In genomic region chr1:155326020-155326526, GRCh38 we compare ENCODE assay signal across 12 cellular contexts. TPM values are rescaled to one million over a fixed set of nuclear protein-coding genes. Genes with fewer than 3 reads are reported as not detected.
DNase-seq lines count a peak whose midpoint lies in the region; ATAC-seq and TF ChIP-seq lines count a peak whose summit lies in the region.
"Had no signal": no experiment of that assay in that cellular context is flagged by ENCODE, and none has a peak within 500 bp of the region (broad histone marks: within the 10 kb centered on the region; RNA-seq: fewer than 3 reads in every experiment).

No MANE protein-coding gene starts in this region.

- peaks cover 25% of the 10 kb centered on the region for H3K4me1 ChIP-seq in CD8-positive, alpha-beta T cell (ENCODE audit: insufficient read depth, low read length)

- H3K9me3 Mint-ChIP-seq in CD8-positive, alpha-beta T cell, result no peaks in the 10 kb centered on the region
- no peaks in the 10 kb centered on the region for H3K9me3 Mint-ChIP-seq in brain
- H3K9me3 Mint-ChIP-seq in neural crest cell, result no peaks in the 10 kb centered on the region

- no peaks in the 10 kb centered on the region for H3K27me3 ChIP-seq in CD8-positive, alpha-beta T cell (ENCODE audit: insufficient read depth, low read length)
- H3K27me3 ChIP-seq: sigmoid colon had no signal

- no peak for DNase-seq in CD8-positive, alpha-beta T cell
- DNase-seq in NAMALWA (ENCODE audit: low spot score) (peak; percentile 56), neural crest cell (ENCODE audit: low read depth, low spot score) (no peak), NCI-H82 (lab: John Stamatoyannopoulos, UW) (no peak), DMS153 treated with DMSO at 0.1 percent for 48 hours (lab: John Stamatoyannopoulos, UW; ENCODE audit: unreplicated experiment) (no peak), OCI-M1 (lab: John Stamatoyannopoulos, UW) (no peak)
- DNase-seq: DMS53, NCI-H1417, sigmoid colon had no signal

- H3K27ac ChIP-seq in CD8-positive, alpha-beta T cell (ENCODE audit: low read depth, low read length), result no peak overlapping the region

- ATAC-seq in CD8-positive, alpha-beta T cell, result no peak
- no peak for ATAC-seq in HG03196 (IDR thresholded peaks at IDR 0.05; ENCODE audit: unreplicated experiment)

- intact Hi-C loops in CD8-positive, alpha-beta T cell (cut with DNase I, micrococcal nuclease), result loop anchor here in 1 of 2 experiments (10.0 kb wide), 1 partner anchor 151 kb away; the partner anchor contains the start of genes KRTCAP2 and TRIM46

- no peak overlapping the region for H3K4me3 ChIP-seq in CD8-positive, alpha-beta T cell (ENCODE audit: low read depth, low read length)

- H3K27me3 Mint-ChIP-seq in CD8-positive, alpha-beta T cell (ENCODE audit: low read depth), result no peaks in the 10 kb centered on the region
- H3K27me3 Mint-ChIP-seq in brain (peaks cover 3% of the 10 kb centered on the region), neural crest cell (ENCODE audit: low read depth) (peaks cover 9% of the 10 kb centered on the region)

- peak overlapping the region; percentile 24 for H3K27ac Mint-ChIP-seq in CD8-positive, alpha-beta T cell
- H3K27ac Mint-ChIP-seq in brain (peak overlapping the region; percentile 22 to 91 (median 40)), neural crest cell (ENCODE audit: unreplicated experiment) (peak overlapping the region; percentile 60)

- peaks cover 10% of the 10 kb centered on the region for H3K36me3 ChIP-seq in CD8-positive, alpha-beta T cell (ENCODE audit: insufficient read depth, low read length)

- TF ChIP-seq CTCF in CD8-positive, alpha-beta T cell (IDR thresholded peaks at IDR 0.05), result no peak
- TF ChIP-seq CTCF in brain (conservative IDR thresholded peaks at IDR 0.05) (no peak), neural crest cell (conservative IDR thresholded peaks at IDR 0.05) (no peak)

- H3K9me3 ChIP-seq in CD8-positive, alpha-beta T cell (ENCODE audit: low read length), result no peaks in the 10 kb centered on the region
- H3K9me3 ChIP-seq: sigmoid colon had no signal

- H3K36me3 Mint-ChIP-seq in CD8-positive, alpha-beta T cell, result peaks cover 12% of the 10 kb centered on the region
- H3K36me3 Mint-ChIP-seq in brain (peaks cover 18% of the 10 kb centered on the region), neural crest cell (ENCODE audit: low read depth) (peaks cover 5% of the 10 kb centered on the region)

- H3K4me3 Mint-ChIP-seq in CD8-positive, alpha-beta T cell, result peak overlapping the region; percentile 90
- H3K4me3 Mint-ChIP-seq in brain (peak overlapping the region; percentile 54 to 90 (median 80)), neural crest cell (peak overlapping the region; percentile 89)

- CTCF ChIA-PET in CD8-positive, alpha-beta T cell (lab: Charles Lee), result interaction anchor here (0.7 to 4.9 kb wide), 2 partner anchors 75 to 79 kb away, joined by 3 to 36 read pairs; no protein-coding TSS in a partner anchor

- POLR2A ChIA-PET in CD8-positive, alpha-beta T cell (lab: Charles Lee), result no interaction called here

- peaks cover 21% of the 10 kb centered on the region for H3K4me1 Mint-ChIP-seq in CD8-positive, alpha-beta T cell (ENCODE audit: low read depth)
- peaks cover 26% of the 10 kb centered on the region for H3K4me1 Mint-ChIP-seq in brain
- H3K4me1 Mint-ChIP-seq in neural crest cell, result peaks cover 29% of the 10 kb centered on the region

RNA-seq across cellular contexts. Expression of gene RUSC1, which starts 5.4 kb away (rescaled TPM):
- 1 to 10 TPM; 7.5 to 7.8 TPM for total RNA-seq in CD8-positive, alpha-beta T cell
- 80.5 TPM for polyA plus RNA-seq in brain (ENCODE audit: insufficient read depth, low read depth, low replicate concordance)
- total RNA-seq in neural crest cell, result 55.2 and 56.6 TPM in 2 replicates

RNA-seq across cellular contexts. Expression of gene FDPS, which starts 17.4 kb away (rescaled TPM):
- total RNA-seq in CD8-positive, alpha-beta T cell, result 10 to 100 TPM; 38.2 to 38.7 TPM
- 292 TPM for polyA plus RNA-seq in brain (ENCODE audit: insufficient read depth, low read depth, low replicate concordance)
- 665 and 693 TPM in 2 replicates for total RNA-seq in neural crest cell

RNA-seq across cellular contexts. Expression of gene PKLR, which starts 24.8 kb away (rescaled TPM):
- not detected for total RNA-seq in CD8-positive, alpha-beta T cell
- polyA plus RNA-seq in brain (ENCODE audit: insufficient read depth, low read depth, low replicate concordance), result 0.17 TPM
- total RNA-seq in neural crest cell, result not detected in 2 replicates
- total RNA-seq: aorta, sigmoid colon had no signal

RNA-seq across cellular contexts. Expression of gene HCN3, which starts 48.8 kb away (rescaled TPM):
- total RNA-seq in CD8-positive, alpha-beta T cell, result 1 to 10 TPM; 1.3 TPM
- 22.3 TPM for polyA plus RNA-seq in brain (ENCODE audit: insufficient read depth, low read depth, low replicate concordance)
- total RNA-seq in neural crest cell, result 20.8 and 22.4 TPM in 2 replicates

RNA-seq across cellular contexts. Expression of gene CLK2, which starts 52.8 kb away (rescaled TPM):
- total RNA-seq in CD8-positive, alpha-beta T cell, result 10 to 100 TPM; 48.6 to 54.4 TPM
- 29.7 TPM for polyA plus RNA-seq in brain (ENCODE audit: insufficient read depth, low read depth, low replicate concordance)
- total RNA-seq in neural crest cell, result 101 and 104 TPM in 2 replicates

Comparison
In these comparisons a context has a peak if more than half of its experiments do, and no peak if none do; other contexts are left out.
1. RNA of gene FDPS, which starts 17.4 kb away (total RNA-seq): 665 to 693 TPM in neural crest cell; 38.2 to 38.7 TPM in CD8-positive, alpha-beta T cell; every median in the first group is over 10 times any median in the second.
2. Peak in every context shown above with its lines, with median percentiles within 50 percentile points of each other: H3K27ac Mint-ChIP-seq and H3K4me3 Mint-ChIP-seq.